ENCODE assay signal across 8 cellular contexts in the genomic region with DNA sequence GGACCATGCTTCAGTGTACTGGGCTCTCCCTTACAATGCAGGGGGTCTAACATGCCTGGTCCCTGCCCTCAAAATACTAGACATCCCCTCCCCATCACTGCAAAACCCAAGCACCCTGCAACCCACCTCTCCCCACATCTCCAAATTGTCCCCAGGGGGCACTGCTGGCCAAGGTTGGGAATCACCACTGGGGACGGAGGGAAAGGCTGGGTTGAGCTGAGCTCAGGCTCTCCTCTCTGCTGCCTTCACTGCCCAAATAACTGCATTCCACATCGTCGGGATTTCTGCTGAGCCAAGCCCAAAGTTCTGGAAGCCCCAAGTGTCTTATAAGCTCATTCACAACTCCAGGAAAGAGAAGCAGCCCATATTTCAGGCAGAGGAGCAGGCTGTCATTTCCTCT.
DNase-seq lines count a peak whose midpoint lies in the region; ATAC-seq and TF ChIP-seq lines count a peak whose summit lies in the region.

No MANE protein-coding gene starts in this region.

- H3K36me3 Mint-ChIP-seq in nephron progenitor cell (ENCODE audit: low read depth): peaks cover 17% of the 10 kb centered on the region

- H3K4me1 Mint-ChIP-seq in nephron progenitor cell: peaks cover 33% of the 10 kb centered on the region

- no peak overlapping the region for H3K4me3 ChIP-seq in epithelial cell of proximal tubule (ENCODE audit: low read depth, low read length)

- H3K4me3 Mint-ChIP-seq in nephron progenitor cell: no peak overlapping the region

- H3K27ac Mint-ChIP-seq in nephron progenitor cell: no peak overlapping the region

- no peak for ATAC-seq in HG02870 (IDR thresholded peaks at IDR 0.05; ENCODE audit: unreplicated experiment)

- H3K9me3 Mint-ChIP-seq in nephron progenitor cell: no peaks in the 10 kb centered on the region

- DNase-seq in NCI-H146 (lab: John Stamatoyannopoulos, UW): peak; percentile 15
- DNase-seq in NCI-H146 treated with DMSO at 0.1 percent for 48 hours (lab: John Stamatoyannopoulos, UW; ENCODE audit: unreplicated experiment): no peak
- peak; percentile 27 for DNase-seq in NAMALWA (ENCODE audit: low spot score)
- no peak for DNase-seq in epithelial cell of proximal tubule (ENCODE audit: low read depth)
- DNase-seq in nephron progenitor cell: peak; percentile 37
- no peak for DNase-seq in GF-D8 (lab: John Stamatoyannopoulos, UW)
- DNase-seq in NCI-H345 treated with DMSO at 0.1 percent for 48 hours (lab: John Stamatoyannopoulos, UW; ENCODE audit: unreplicated experiment): no peak

- no peaks in the 10 kb centered on the region for H3K27me3 Mint-ChIP-seq in nephron progenitor cell (ENCODE audit: low read depth, poor library complexity)

- TF ChIP-seq CTCF in epithelial cell of proximal tubule (conservative IDR thresholded peaks at IDR 0.05; ENCODE audit: low read depth, low read length) (peak; percentile 82), nephron progenitor cell (IDR thresholded peaks at IDR 0.05) (peak; percentile 16)

Comparison
In these comparisons a context has a peak if more than half of its experiments do, and no peak if none do; other contexts are left out.
1. DNase-seq: peak in NCI-H146 (single experiment), NAMALWA (single experiment) and nephron progenitor cell (single experiment); none in NCI-H146 treated with DMSO at 0.1 percent for 48 hours (single experiment), epithelial cell of proximal tubule (single experiment), GF-D8 (single experiment) and NCI-H345 treated with DMSO at 0.1 percent for 48 hours (single experiment).